ENCODE assay signal across 12 cellular contexts in genomic region chr11:63763506-63764200, GRCh38. TPM values are rescaled to one million over a fixed set of nuclear protein-coding genes. Genes with fewer than 3 reads are reported as not detected.
DNase-seq lines count a peak whose midpoint lies in the region; ATAC-seq, FAIRE-seq and TF ChIP-seq lines count a peak whose summit lies in the region.
"Had no signal": no experiment of that assay in that cellular context is flagged by ENCODE, and none has a peak within 500 bp of the region (broad histone marks: within the 10 kb centered on the region; RNA-seq: fewer than 3 reads in every experiment).

No MANE protein-coding gene starts in this region.

- H4K91ac ChIP-seq in H1 (replicated peaks; ENCODE audit: insufficient read length, low read length): peak overlapping the region; percentile 90

- H3K4me3 ChIP-seq in H1 (ENCODE audit: extremely low read depth in 1 of 4, insufficient read depth in 2 of 4, low read depth in 3 of 4, low read length in 4 of 4) (peak overlapping the region; percentile 84 to 96 (median 88)), skeletal muscle cell (ENCODE audit: low read depth, low read length) (peak overlapping the region; percentile 38)

- no peak overlapping the region for H2BK15ac ChIP-seq in H1 (ENCODE audit: low read length)

- peak overlapping the region; percentile 97 for H3K18ac ChIP-seq in H1 (ENCODE audit: extremely low read depth, low read length)

- no peak for TF ChIP-seq CTCF in H1 (IDR thresholded peaks at IDR 0.05; ENCODE audit: control extremely low read depth in 1 of 3, insufficient read depth in 1 of 3, low read depth in 1 of 3, low read length in 3 of 3)

- no peak overlapping the region for H2BK20ac ChIP-seq in H1 (ENCODE audit: low read length)

- no peak overlapping the region for H2BK12ac ChIP-seq in H1 (ENCODE audit: low read depth, low read length)

- H3K56ac ChIP-seq in H1 (replicated peaks; ENCODE audit: insufficient read length, low read depth, low read length): peak overlapping the region; percentile 91

- peak overlapping the region; percentile 76 to 95 (median 87) for H3K9ac ChIP-seq in H1 (replicated peaks in 1 of 4; ENCODE audit: extremely low read depth in 1 of 4, low read depth in 3 of 4, low read length in 3 of 4)

- H4K5ac ChIP-seq in H1 (ENCODE audit: insufficient read length, low read depth, low read length): peak overlapping the region; percentile 88

- no peaks in the 10 kb centered on the region for H3K27me3 ChIP-seq in H1 (replicated peaks in 1 of 4; ENCODE audit: control insufficient read depth in 3 of 4, extremely low read depth in 1 of 4, insufficient read depth in 3 of 4, low read length in 3 of 4)

- H3K4me2 ChIP-seq in H1 (ENCODE audit: insufficient read depth in 1 of 2, low read depth in 2 of 2, low read length in 2 of 2): peak overlapping the region; percentile 78 to 93

- no peak for ATAC-seq in left colon
- no peak for ATAC-seq in HG03521 (IDR thresholded peaks at IDR 0.05; ENCODE audit: unreplicated experiment)
- ATAC-seq in HG03442 (IDR thresholded peaks at IDR 0.05; ENCODE audit: unreplicated experiment): no peak
- no peak for ATAC-seq in GM18511 (IDR thresholded peaks at IDR 0.05; ENCODE audit: unreplicated experiment)

- no peak for TF ChIP-seq EP300 in H1 (IDR thresholded peaks at IDR 0.05; ENCODE audit: borderline replicate concordance in 1 of 2, low read depth in 2 of 2, low read length in 2 of 2)

- H2AK5ac ChIP-seq in H1 (ENCODE audit: low read depth, low read length): no peak overlapping the region

- H3K23me2 ChIP-seq in H1 (ENCODE audit: low read depth, low read length): peaks cover 6% of the 10 kb centered on the region; the same call in 1 of the 2 replicates

- H3K9me3 ChIP-seq in H1 (ENCODE audit: insufficient read depth in 2 of 2, low read depth in 1 of 2, low read length in 1 of 2): no peaks in the 10 kb centered on the region

- H4K8ac ChIP-seq in H1 (ENCODE audit: extremely low read depth, insufficient read depth, low read length): peak overlapping the region; percentile 81

- peak in 1 of 2 experiments; percentile 79; a peak in 2 of 3 replicates for TF ChIP-seq POLR2A in H1 (IDR thresholded peaks at IDR 0.05; ENCODE audit: control extremely low read depth in 1 of 2, low read depth in 2 of 2, low read length in 2 of 2)

- no peak overlapping the region for H2BK120ac ChIP-seq in H1 (replicated peaks; ENCODE audit: low read depth, low read length)

- H2BK5ac ChIP-seq in H1 (ENCODE audit: low read depth, low read length): peak overlapping the region; percentile 94

- intact Hi-C loops in left colon (cut with DNase I, micrococcal nuclease): no loop called here

- H3K79me1 ChIP-seq in H1 (ENCODE audit: low read depth, low read length): peaks cover 9% of the 10 kb centered on the region

- H3K79me2 ChIP-seq in H1 (ENCODE audit: control insufficient read depth in 1 of 2, insufficient read depth in 2 of 2, low read length in 2 of 2): peaks cover 0 to 52% of the 10 kb centered on the region in 2 experiments; a peak in 2 of 4 replicates

- no peak for TF ChIP-seq RAD21 in H1 (IDR thresholded peaks at IDR 0.05 in 1 of 2, conservative IDR thresholded peaks at IDR 0.05 in 1 of 2; ENCODE audit: low read depth in 2 of 2, low read length in 2 of 2)

- WGBS in H1 (ENCODE audit: extremely low coverage in 1 of 2, insufficient coverage in 1 of 2, insufficient read length in 1 of 2, insufficient replicate concordance in 2 of 2, low coverage in 1 of 2, low lambda C conversion rate in 2 of 2, missing lambda C conversion rate in 1 of 2), 2 experiments: 2% methylated on average over 35 of the region's 61 CpGs; no CpG with 5 or more reads in 1 of the 2 experiments

- peaks cover 0 to 19% (median 0%) of the 10 kb centered on the region in 4 experiments; a peak in 2 of 8 replicates for H3K36me3 ChIP-seq in H1 (ENCODE audit: control insufficient read depth in 2 of 4, insufficient read depth in 4 of 4, low read length in 3 of 4)

- CTCF ChIA-PET in H1 (lab: Charles Lee; ENCODE audit: partially characterized antibody): interaction anchor here (1.2 kb wide), 1 partner anchor 143 kb away, joined by 3 read pairs; no protein-coding TSS in a partner anchor

- H2AFZ ChIP-seq in H1 (ENCODE audit: low read length): no peak overlapping the region

- peak overlapping the region; percentile 78; the same call in 1 of the 2 replicates for H3K27ac ChIP-seq in H1 (ENCODE audit: low read depth, low read length)

- POLR2A ChIA-PET in H1 (lab: Charles Lee; ENCODE audit: partially characterized antibody): interaction anchor here (0.6 to 6.8 kb wide), 23 partner anchors 10 to 443 kb away, joined by 3 to 73 read pairs (median 3); partner anchors contain the start of genes FERMT3 and RCOR2

- peak; percentile 27 for DNase-seq in HCEC 1CT
- DNase-seq in H1 (ENCODE audit: low read depth in 1 of 2, low spot score in 2 of 2): peak in 1 of 2 experiments; percentile 91
- DNase-seq in left colon: peak; percentile 17 to 60
- DNase-seq in skeletal muscle cell (ENCODE audit: low read depth): no peak
- no peak for DNase-seq in pons (ENCODE audit: low spot score)
- DNase-seq: activated naive CD4-positive, alpha-beta T cell; CD4-positive, alpha-beta memory T cell had no signal

- no peak overlapping the region for H3K23ac ChIP-seq in H1 (ENCODE audit: insufficient read length)

- H3K14ac ChIP-seq in H1 (ENCODE audit: insufficient read length): no peak overlapping the region

- peaks cover 5 to 39% (median 27%) of the 10 kb centered on the region in 4 experiments for H3K4me1 ChIP-seq in H1 (replicated peaks in 1 of 4; ENCODE audit: control insufficient read depth in 3 of 4, insufficient read depth in 4 of 4, low read length in 3 of 4)

- peak overlapping the region; percentile 86 for H3K4ac ChIP-seq in H1 (replicated peaks; ENCODE audit: insufficient read length, low read depth, low read length)

- no peak for FAIRE-seq in H1 (lab: Jason Lieb, UNC)
- FAIRE-seq: frontal cortex, RCC 7860 had no signal

- H4K20me1 ChIP-seq in H1 (replicated peaks in 1 of 2; ENCODE audit: control insufficient read depth in 1 of 2, insufficient read depth in 2 of 2, low read length in 2 of 2): peaks cover 21% of the 10 kb centered on the region in 2 experiments

TF ChIP-seq in H1, 55 proteins besides CTCF, POLR2A, EP300 and RAD21 (continues in another document):
- TF ChIP-seq RFX5 (IDR thresholded peaks at IDR 0.05; ENCODE audit: borderline replicate concordance, low read depth, low read length): no peak
- 0 out of 2 replicates have a peak, but pooled peaks have one; percentile 4 for TF ChIP-seq EGR1 (IDR thresholded peaks at IDR 0.05; ENCODE audit: borderline replicate concordance, low read depth, low read length)
- TF ChIP-seq FOSL1 (IDR thresholded peaks at IDR 0.05; ENCODE audit: insufficient read depth, low read depth, low read length): no peak
- TF ChIP-seq RNF2 (IDR thresholded peaks at IDR 0.05; ENCODE audit: borderline replicate concordance, low read depth, low read length, missing control alignments, poor library complexity, severe bottlenecking): no peak
- no peak for TF ChIP-seq NANOG (IDR thresholded peaks at IDR 0.05; ENCODE audit: insufficient read depth, low read depth, low read length, poor library complexity, severe bottlenecking)
- no peak for TF ChIP-seq ZNF274 (IDR thresholded peaks at IDR 0.05; ENCODE audit: borderline replicate concordance, extremely low read depth, low read length)
- no peak for TF ChIP-seq BRCA1 (IDR thresholded peaks at IDR 0.05; ENCODE audit: low read depth, low read length)
- no peak for TF ChIP-seq MAFK (IDR thresholded peaks at IDR 0.05; ENCODE audit: low read depth, low read length)
- peak; percentile 30 for TF ChIP-seq TAF7 (optimal IDR thresholded peaks at IDR 0.05; ENCODE audit: borderline replicate concordance, low read depth, low read length)
- 0 out of 2 replicates have a peak, but pooled peaks have one; percentile 19 for TF ChIP-seq SP1 (IDR thresholded peaks at IDR 0.05; ENCODE audit: low read depth, low read length)
- no peak; the same call in 1 of the 2 replicates for TF ChIP-seq MAX (IDR thresholded peaks at IDR 0.05)
- no peak for TF ChIP-seq ATF3 (IDR thresholded peaks at IDR 0.05; ENCODE audit: insufficient read depth, low read depth, low read length)
- no peak for TF ChIP-seq SP4 (IDR thresholded peaks at IDR 0.05; ENCODE audit: low read length)
- TF ChIP-seq YY1 (IDR thresholded peaks at IDR 0.05; ENCODE audit: low read depth, low read length): no peak
- no peak for TF ChIP-seq SP2 (IDR thresholded peaks at IDR 0.05; ENCODE audit: low read length)
- TF ChIP-seq CTBP2 (IDR thresholded peaks at IDR 0.05; ENCODE audit: borderline replicate concordance, insufficient read depth, insufficient read length, low read length): peak; percentile 5

RNA-seq across cellular contexts. Expression of gene ZFTA, which starts 4.9 kb away (rescaled TPM):
- total RNA-seq in H1 (2021; fragmentation: NEBNext Ultra II Directional; extraction: Animal tissue kit (Norgen Biotek cat#: 25700)): 33.8 and 34.0 TPM in 2 replicates
- 9.5 and 15.4 TPM in 2 replicates for polyA plus RNA-seq in H1 (2011; rRNA removed)
- polyA plus RNA-seq in H1 (2011; cell fraction: cytosol; rRNA removed): 14.8 TPM
- polyA plus RNA-seq in H1 (2011; cell fraction: nucleus; rRNA removed): 45.1 TPM
- 17.3 to 20.0 TPM (median 18.4 TPM) in 4 replicates for polyA plus RNA-seq in H1 (2012, experiment 1 of 2)
- polyA plus RNA-seq in H1 (2012, experiment 2 of 2): 16.2 TPM
- polyA plus RNA-seq in H1 (2013, experiment 1 of 2): 18.1 TPM
- 18.9 TPM for polyA plus RNA-seq in H1 (2013, experiment 2 of 2)
- 7.3 and 9.4 TPM in 2 replicates for polyA minus RNA-seq in H1 (2011; rRNA and poly(A)+ RNA removed)
- polyA minus RNA-seq in H1 (2011; cell fraction: cytosol; rRNA and poly(A)+ RNA removed): 18.9 TPM
- 50.1 TPM for polyA minus RNA-seq in H1 (2011; cell fraction: nucleus; rRNA and poly(A)+ RNA removed)
- 1 to 10 TPM; 4.5 to 7.5 TPM for total RNA-seq in left colon

RNA-seq across cellular contexts. Expression of gene SPINDOC, which starts 49.6 kb away (rescaled TPM):
- total RNA-seq in H1 (2021; fragmentation: NEBNext Ultra II Directional; extraction: Animal tissue kit (Norgen Biotek cat#: 25700)): 99.7 and 104 TPM in 2 replicates
- polyA plus RNA-seq in H1 (2011; rRNA removed): 78.7 and 112 TPM in 2 replicates
- 111 TPM for polyA plus RNA-seq in H1 (2011; cell fraction: cytosol; rRNA removed)
- polyA plus RNA-seq in H1 (2011; cell fraction: nucleus; rRNA removed): 95.2 TPM
- 78.1 to 103 TPM (median 96.8 TPM) in 4 replicates for polyA plus RNA-seq in H1 (2012, experiment 1 of 2)
- polyA plus RNA-seq in H1 (2012, experiment 2 of 2): 96.2 TPM
- polyA plus RNA-seq in H1 (2013, experiment 1 of 2): 70.5 TPM
- 71.0 TPM for polyA plus RNA-seq in H1 (2013, experiment 2 of 2)
- 17.8 and 20.3 TPM in 2 replicates for polyA minus RNA-seq in H1 (2011; rRNA and poly(A)+ RNA removed)
- 41.1 TPM for polyA minus RNA-seq in H1 (2011; cell fraction: cytosol; rRNA and poly(A)+ RNA removed)
- 32.2 TPM for polyA minus RNA-seq in H1 (2011; cell fraction: nucleus; rRNA and poly(A)+ RNA removed)
- total RNA-seq in left colon: 1 to 10 TPM; 6.4 to 7.1 TPM

Comparison
In these comparisons a context has a peak if more than half of its experiments do, and no peak if none do; other contexts are left out.
1. DNase-seq: peak in HCEC 1CT (single experiment) and left colon (2 of 2); none in skeletal muscle cell (single experiment) and pons (single experiment).
2. RNA of gene SPINDOC, which starts 49.6 kb away (total RNA-seq): 99.7 to 104 TPM in H1; 6.4 to 7.1 TPM in left colon; every median in the first group is over 10 times any median in the second.